Comparison of ENCODE assay signal across 8 cellular contexts in genomic region chr9:129487658-129488483, GRCh38.
DNase-seq lines count a peak whose midpoint lies in the region; ATAC-seq and TF ChIP-seq lines count a peak whose summit lies in the region.

No MANE protein-coding gene starts in this region.

- H3K4me2 ChIP-seq in DND-41 (ENCODE audit: insufficient read depth, low read length): peak overlapping the region; percentile 66

- intact Hi-C loops in left lung (cut with DNase I): no loop called here

- H4K20me1 ChIP-seq in DND-41 (ENCODE audit: insufficient read depth, low read length): 0 out of 2 replicates have a peak, but pooled peaks cover 5% of the 10 kb centered on the region

- peak overlapping the region; percentile 98 to 99 for H3K27ac Mint-ChIP-seq in T-cell
- peak overlapping the region; percentile 92 for H3K27ac Mint-ChIP-seq in central memory CD8-positive, alpha-beta T cell (ENCODE audit: low read depth)

- H3K9me3 Mint-ChIP-seq in T-cell: no peaks in the 10 kb centered on the region
- no peaks in the 10 kb centered on the region for H3K9me3 Mint-ChIP-seq in central memory CD8-positive, alpha-beta T cell

- H3K4me1 ChIP-seq in DND-41 (ENCODE audit: insufficient read depth, low read length) (peaks cover 24% of the 10 kb centered on the region), left lung (peaks cover 55 to 94% of the 10 kb centered on the region in 2 donors)

- ATAC-seq in DND-41 (ENCODE audit: insufficient read depth, low read depth) (peak; percentile 56), HG02852 (IDR thresholded peaks at IDR 0.05; ENCODE audit: unreplicated experiment) (peak; percentile 9), T-cell (replicated peaks in 1 of 4) (peak; percentile 7 to 31 (median 27)), left lung (peak; percentile 1), HG03457 (IDR thresholded peaks at IDR 0.05; ENCODE audit: unreplicated experiment) (no peak)
- peak; percentile 20 for ATAC-seq in central memory CD8-positive, alpha-beta T cell (replicated peaks; ENCODE audit: extremely low read depth, poor library complexity, severe bottlenecking)

- H3K27me3 Mint-ChIP-seq in T-cell: peaks cover 0 to 1% of the 10 kb centered on the region in 2 donors
- H3K27me3 Mint-ChIP-seq in central memory CD8-positive, alpha-beta T cell: no peaks in the 10 kb centered on the region

- H3K9ac ChIP-seq in DND-41 (ENCODE audit: low read depth, low read length): peak overlapping the region; percentile 72

- H2AFZ ChIP-seq in DND-41 (ENCODE audit: low read depth, low read length): peak overlapping the region; percentile 68

- CTCF ChIA-PET in T-cell (lab: Charles Lee): no interaction called here

- TF ChIP-seq CTCF in DND-41 (IDR thresholded peaks at IDR 0.05; ENCODE audit: borderline replicate concordance, extremely low read depth, low read length, poor library complexity, severe bottlenecking) (no peak), left lung (IDR thresholded peaks at IDR 0.05) (no peak)

- H3K27me3 ChIP-seq in DND-41 (ENCODE audit: insufficient read depth, low read length, poor library complexity): peaks cover 10% of the 10 kb centered on the region
- no peaks in the 10 kb centered on the region for H3K27me3 ChIP-seq in left lung

- peaks cover 58 to 79% (median 77%) of the 10 kb centered on the region in 3 donors for H3K4me1 Mint-ChIP-seq in T-cell
- peaks cover 45% of the 10 kb centered on the region for H3K4me1 Mint-ChIP-seq in central memory CD8-positive, alpha-beta T cell

- H3K4me3 ChIP-seq in DND-41 (ENCODE audit: low read depth in 1 of 2, low read length in 2 of 2) (peak overlapping the region in 1 of 2 experiments; percentile 59; a peak in 3 of 4 replicates), left lung (peak overlapping the region; percentile 46 to 50)

- H3K79me2 ChIP-seq in DND-41 (ENCODE audit: insufficient read depth, low read length): no peaks in the 10 kb centered on the region

- peak overlapping the region; percentile 67 to 87 (median 80) for H3K4me3 Mint-ChIP-seq in T-cell
- H3K4me3 Mint-ChIP-seq in central memory CD8-positive, alpha-beta T cell: peak overlapping the region; percentile 74

- H3K9me3 ChIP-seq in DND-41 (ENCODE audit: insufficient read depth, low read length, severe bottlenecking) (no peaks in the 10 kb centered on the region), left lung (no peaks in the 10 kb centered on the region)

- POLR2A ChIA-PET in T-cell (lab: Charles Lee): no interaction called here

- no peaks in the 10 kb centered on the region for H3K36me3 Mint-ChIP-seq in T-cell
- peaks cover 28% of the 10 kb centered on the region for H3K36me3 Mint-ChIP-seq in central memory CD8-positive, alpha-beta T cell (ENCODE audit: insufficient read depth)

- H3K36me3 ChIP-seq in DND-41 (ENCODE audit: insufficient read depth, low read length): no peaks in the 10 kb centered on the region
- H3K36me3 ChIP-seq in left lung: peaks cover 0 to 13% of the 10 kb centered on the region in 2 donors

- peak overlapping the region; percentile 18; the same call in 1 of the 2 replicates for H3K27ac ChIP-seq in DND-41 (ENCODE audit: low read length)
- peak overlapping the region; percentile 99 to 100 for H3K27ac ChIP-seq in left lung

- DNase-seq in DND-41: peak; percentile 33
- peak in 16 of 34 experiments; percentile 12 to 64 (median 32) for DNase-seq in T-cell
- peak in 1 of 2 donors; percentile 24 for DNase-seq in central memory CD8-positive, alpha-beta T cell (ENCODE audit: low spot score in 2 of 2)
- DNase-seq in left lung: peak in 1 of 2 donors; percentile 68
- DNase-seq in stimulated activated CD4-positive, alpha-beta T cell treated with anti-CD3 and anti-CD28 coated beads, Interleukin-1b, Interleukin-23, amount 100 ng/mL, for 4 hours (ENCODE audit: low read depth in 2 of 2): peak; percentile 54 to 60
- no peak for DNase-seq in activated effector memory CD4-positive, alpha-beta T cell treated with anti-CD3 and anti-CD28 coated beads, Interleukin-2, amount 50 U/mL, for 16 hours
